In the genomic region with DNA sequence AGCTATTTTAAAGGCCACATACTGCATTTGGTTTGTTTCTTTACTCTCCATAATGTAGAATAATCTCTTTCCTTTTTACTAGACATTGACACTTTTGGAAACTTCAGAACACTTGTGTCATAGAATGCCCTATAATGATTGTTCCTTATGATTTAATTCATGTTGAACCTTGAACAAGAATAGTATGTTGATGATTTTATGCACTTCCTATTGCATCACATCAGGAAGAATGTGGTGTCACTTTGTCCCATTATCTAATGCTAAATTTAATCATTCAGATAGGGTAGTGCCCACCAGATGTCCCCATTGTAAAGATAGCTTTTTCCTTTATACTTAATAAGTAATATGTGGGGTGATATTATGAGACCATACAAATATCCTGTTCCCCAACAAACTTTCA, we compare ENCODE assay signal across 19 cellular contexts. TPM values are rescaled to one million over a fixed set of nuclear protein-coding genes. Genes with fewer than 3 reads are reported as not detected.
DNase-seq lines count a peak whose midpoint lies in the region; ATAC-seq, FAIRE-seq and TF ChIP-seq lines count a peak whose summit lies in the region.
"Had no signal": no experiment of that assay in that cellular context is flagged by ENCODE, and none has a peak within 500 bp of the region (broad histone marks: within the 10 kb centered on the region; RNA-seq: fewer than 3 reads in every experiment).

No MANE protein-coding gene starts in this region.

- no peaks in the 10 kb centered on the region for H3K23me2 ChIP-seq in H1 (ENCODE audit: low read depth, low read length)

- no peak overlapping the region for H3K18ac ChIP-seq in H1 (ENCODE audit: extremely low read depth, low read length)

- TF ChIP-seq EP300 in H1 (IDR thresholded peaks at IDR 0.05; ENCODE audit: borderline replicate concordance in 1 of 2, low read depth in 2 of 2, low read length in 2 of 2) = no peak

- H3K27me3 ChIP-seq in HCT116 (ENCODE audit: insufficient read depth, low read length) (no peaks in the 10 kb centered on the region), OCI-LY3 (ENCODE audit: low read depth, low read length) (no peaks in the 10 kb centered on the region), H1 (replicated peaks in 1 of 4; ENCODE audit: control insufficient read depth in 3 of 4, extremely low read depth in 1 of 4, insufficient read depth in 3 of 4, low read length in 3 of 4) (no peaks in the 10 kb centered on the region)
- H3K27me3 ChIP-seq: BLaER1 had no signal

- TF ChIP-seq CTCF in HCT116 (IDR thresholded peaks at IDR 0.05 in 2 of 3, conservative IDR thresholded peaks at IDR 0.05 in 1 of 3; ENCODE audit: borderline replicate concordance in 1 of 3, insufficient read depth in 1 of 3, low read depth in 2 of 3, low read length in 2 of 3) (0 out of 6 replicates have a peak, but pooled peaks of 1 of the 3 experiments have one; percentile 24), OCI-LY3 (IDR thresholded peaks at IDR 0.05; ENCODE audit: low read depth, low read length) (peak; percentile 18; the same call in 1 of the 2 replicates), H1 (IDR thresholded peaks at IDR 0.05; ENCODE audit: control extremely low read depth in 1 of 3, insufficient read depth in 1 of 3, low read depth in 1 of 3, low read length in 3 of 3) (no peak)

- H3K27ac ChIP-seq in HCT116 (ENCODE audit: low read depth, low read length) = no peak overlapping the region
- H3K27ac ChIP-seq in OCI-LY3 (ENCODE audit: low read length) = no peak overlapping the region
- no peak overlapping the region for H3K27ac ChIP-seq in H1 (ENCODE audit: low read depth, low read length)
- H3K27ac ChIP-seq: A549, BLaER1 had no signal

- no peaks in the 10 kb centered on the region for H3K4me1 ChIP-seq in HCT116 (ENCODE audit: control insufficient read depth in 1 of 2, insufficient read depth in 2 of 2, low read length in 2 of 2)
- no peaks in the 10 kb centered on the region for H3K4me1 ChIP-seq in OCI-LY3 (ENCODE audit: low read length)
- H3K4me1 ChIP-seq in H1 (replicated peaks in 1 of 4; ENCODE audit: control insufficient read depth in 3 of 4, insufficient read depth in 4 of 4, low read length in 3 of 4) = no peaks in the 10 kb centered on the region
- H3K4me1 ChIP-seq: A549, BLaER1 had no signal

- H2BK120ac ChIP-seq in H1 (replicated peaks; ENCODE audit: low read depth, low read length) = no peak overlapping the region

- H2AK5ac ChIP-seq in H1 (ENCODE audit: low read depth, low read length) = no peak overlapping the region

- in situ Hi-C loops in ACHN (cut with HindIII; ENCODE audit: low pct_ligation_motif_present, low pct_unique_long_range_greater_than_20kb, low sequenced_read_pairs) = no loop called here

- no peak for FAIRE-seq in H1 (lab: Jason Lieb, UNC)
- no peak for FAIRE-seq in HTR-8/SVneo (lab: Jason Lieb, UNC)
- no peak for FAIRE-seq in GM19239 (lab: Jason Lieb, UNC)
- FAIRE-seq: A549, G401.6, GM12891 had no signal

- no peak overlapping the region for H3K23ac ChIP-seq in H1 (ENCODE audit: insufficient read length)

- no peaks in the 10 kb centered on the region for H3K79me1 ChIP-seq in H1 (ENCODE audit: low read depth, low read length)

- DNase-seq in ACHN (peak; percentile 14), HCT116 (ENCODE audit: low read depth, low spot score) (no peak), H1 (ENCODE audit: low read depth in 1 of 2, low spot score in 2 of 2) (no peak), D341Med (ENCODE audit: low spot score) (no peak), HTR-8/SVneo (ENCODE audit: insufficient read length, low spot score) (no peak), GM19239 (ENCODE audit: insufficient read length, low spot score) (no peak)
- DNase-seq: DMS 273 treated with DMSO at 0.1 percent for 48 hours, DMS79 treated with DMSO at 0.1 percent for 48 hours, EL, GOT3, HFFc6, KBM-7 had no signal

- no peak overlapping the region for H2BK5ac ChIP-seq in H1 (ENCODE audit: low read depth, low read length)

- TF ChIP-seq RAD21 in HCT116 (IDR thresholded peaks at IDR 0.05; ENCODE audit: low read depth) (peak; percentile 47), H1 (IDR thresholded peaks at IDR 0.05 in 1 of 2, conservative IDR thresholded peaks at IDR 0.05 in 1 of 2; ENCODE audit: low read depth in 2 of 2, low read length in 2 of 2) (peak in 1 of 2 experiments; percentile 18; a peak in 2 of 4 replicates)

- ATAC-seq in HCT116 = no peak
- ATAC-seq in GM19397 (IDR thresholded peaks at IDR 0.05; ENCODE audit: unreplicated experiment) = no peak
- ATAC-seq: A549 had no signal

- no peaks in the 10 kb centered on the region for H3K9me3 ChIP-seq in HCT116 (ENCODE audit: control insufficient read depth in 1 of 2, insufficient read depth in 1 of 2, low read depth in 1 of 2, low read length in 2 of 2)
- H3K9me3 ChIP-seq in OCI-LY3 (ENCODE audit: insufficient read depth, low read length) = no peaks in the 10 kb centered on the region
- H3K9me3 ChIP-seq in H1 (ENCODE audit: insufficient read depth in 2 of 2, low read depth in 1 of 2, low read length in 1 of 2) = no peaks in the 10 kb centered on the region
- H3K9me3 ChIP-seq: HAP-1 had no signal

- no peak overlapping the region for H3K56ac ChIP-seq in H1 (replicated peaks; ENCODE audit: insufficient read length, low read depth, low read length)

- no peak overlapping the region for H2AFZ ChIP-seq in HCT116 (ENCODE audit: low read depth, low read length, poor library complexity, severe bottlenecking)
- no peak overlapping the region for H2AFZ ChIP-seq in OCI-LY3 (ENCODE audit: low read depth, low read length)
- no peak overlapping the region for H2AFZ ChIP-seq in H1 (ENCODE audit: low read length)

- H3K36me3 ChIP-seq in HCT116 (ENCODE audit: control insufficient read depth in 1 of 2, insufficient read depth in 2 of 2, low read length in 2 of 2) (no peaks in the 10 kb centered on the region), OCI-LY3 (replicated peaks; ENCODE audit: low read depth, low read length) (no peaks in the 10 kb centered on the region), H1 (ENCODE audit: control insufficient read depth in 2 of 4, insufficient read depth in 4 of 4, low read length in 3 of 4) (no peaks in the 10 kb centered on the region)
- H3K36me3 ChIP-seq: BLaER1, HAP-1 had no signal

- H4K8ac ChIP-seq in H1 (ENCODE audit: extremely low read depth, insufficient read depth, low read length) = no peak overlapping the region

- no peaks in the 10 kb centered on the region for H3K79me2 ChIP-seq in HCT116 (ENCODE audit: insufficient read depth, low read length)
- H3K79me2 ChIP-seq in OCI-LY3 (ENCODE audit: low read length) = no peaks in the 10 kb centered on the region
- no peaks in the 10 kb centered on the region for H3K79me2 ChIP-seq in H1 (ENCODE audit: control insufficient read depth in 1 of 2, insufficient read depth in 2 of 2, low read length in 2 of 2)

- no peak overlapping the region for H2BK15ac ChIP-seq in H1 (ENCODE audit: low read length)

- H2BK12ac ChIP-seq in H1 (ENCODE audit: low read depth, low read length) = no peak overlapping the region

- no peak overlapping the region for H4K5ac ChIP-seq in H1 (ENCODE audit: insufficient read length, low read depth, low read length)

- TF ChIP-seq POLR2A in HCT116 (IDR thresholded peaks at IDR 0.05; ENCODE audit: borderline replicate concordance, extremely low read depth, insufficient read depth, insufficient read length) (no peak), H1 (IDR thresholded peaks at IDR 0.05; ENCODE audit: control extremely low read depth in 1 of 2, low read depth in 2 of 2, low read length in 2 of 2) (no peak)

- RAD21 ChIA-PET in HCT116 (lab: Charles Lee; ENCODE audit: low non-redundant PET in 1 of 2, low total read pairs in 2 of 2, uncharacterized antibody in 2 of 2, unreplicated experiment in 2 of 2) = no interaction called here

- H3K9ac ChIP-seq in HCT116 (ENCODE audit: low read length) = no peak overlapping the region
- no peak overlapping the region for H3K9ac ChIP-seq in OCI-LY3 (ENCODE audit: low read length)
- no peak overlapping the region for H3K9ac ChIP-seq in H1 (replicated peaks in 1 of 4; ENCODE audit: extremely low read depth in 1 of 4, low read depth in 3 of 4, low read length in 3 of 4)
- H3K9ac ChIP-seq: BLaER1 had no signal

- no peak overlapping the region for H3K14ac ChIP-seq in H1 (ENCODE audit: insufficient read length)

- H2BK20ac ChIP-seq in H1 (ENCODE audit: low read length) = no peak overlapping the region

- H3K4ac ChIP-seq in H1 (replicated peaks; ENCODE audit: insufficient read length, low read depth, low read length) = no peak overlapping the region

- no peak overlapping the region for H3K4me3 ChIP-seq in HCT116 (replicated peaks in 1 of 2; ENCODE audit: low read depth in 1 of 2, low read length in 2 of 2)
- no peak overlapping the region for H3K4me3 ChIP-seq in OCI-LY3 (ENCODE audit: low read length)
- H3K4me3 ChIP-seq in H1 (ENCODE audit: extremely low read depth in 1 of 4, insufficient read depth in 2 of 4, low read depth in 3 of 4, low read length in 4 of 4) = no peak overlapping the region
- H3K4me3 ChIP-seq: A549, BLaER1, HAP-1 had no signal

- POLR2A ChIA-PET in HCT116 (lab: Charles Lee) = no interaction called here
- POLR2A ChIA-PET in H1 (lab: Charles Lee; ENCODE audit: partially characterized antibody) = no interaction called here

- H3K4me2 ChIP-seq in HCT116 (ENCODE audit: low read length) (no peak overlapping the region), OCI-LY3 (ENCODE audit: low read length) (no peak overlapping the region), H1 (ENCODE audit: insufficient read depth in 1 of 2, low read depth in 2 of 2, low read length in 2 of 2) (no peak overlapping the region)
- H3K4me2 ChIP-seq: A549, BLaER1 had no signal

- no TSS peak for BruUV-seq in HCT116 (replicated peaks; lab: Mats Ljungman, UMichigan)

- H4K20me1 ChIP-seq in HCT116 (ENCODE audit: insufficient read depth) (no peaks in the 10 kb centered on the region), OCI-LY3 (ENCODE audit: insufficient read depth, low read length) (no peaks in the 10 kb centered on the region), H1 (replicated peaks in 1 of 2; ENCODE audit: control insufficient read depth in 1 of 2, insufficient read depth in 2 of 2, low read length in 2 of 2) (no peaks in the 10 kb centered on the region)
- H4K20me1 ChIP-seq: BLaER1 had no signal

- intact Hi-C loops in HCT116 (cut with micrococcal nuclease) = no loop called here

- H4K91ac ChIP-seq in H1 (replicated peaks; ENCODE audit: insufficient read length, low read length) = no peak overlapping the region

- no peaks in the 10 kb centered on the region for H3K9me2 ChIP-seq in HCT116 (ENCODE audit: insufficient read depth)

- CTCF ChIA-PET in HCT116 (lab: Charles Lee) (interaction anchor here (0.9 to 1.2 kb wide), 2 partner anchors 9 to 20 kb away, joined by 3 read pairs; a partner anchor contains a TSS), H1 (lab: Charles Lee; ENCODE audit: partially characterized antibody) (interaction anchor here (1.0 to 2.1 kb wide), 8 partner anchors 9 to 153 kb away, joined by 3 to 9 read pairs (median 3); a partner anchor contains a TSS)

RNA-seq across cellular contexts. Expression of a gene that starts 19.4 kb away (rescaled TPM):
- total RNA-seq in HCT116 (2021; ENCODE audit: unreplicated experiment) = 39.7 TPM
- 18.6 and 23.6 TPM in 2 replicates for polyA plus RNA-seq in HCT116 (2012)
- 64.9 and 67.4 TPM in 2 replicates for total RNA-seq in H1 (2021; fragmentation: NEBNext Ultra II Directional; extraction: Animal tissue kit (Norgen Biotek cat#: 25700))
- polyA plus RNA-seq in H1 (2011; rRNA removed) = 24.6 and 30.8 TPM in 2 replicates
- 40.1 TPM for polyA plus RNA-seq in H1 (2011; cell fraction: cytosol; rRNA removed)
- 39.1 TPM for polyA plus RNA-seq in H1 (2011; cell fraction: nucleus; rRNA removed)
- polyA plus RNA-seq in H1 (2012, experiment 1 of 2) = 31.1 to 64.6 TPM (median 41.7 TPM) in 4 replicates
- polyA plus RNA-seq in H1 (2012, experiment 2 of 2) = 5.4 TPM
- 38.5 TPM for polyA plus RNA-seq in H1 (2013, experiment 1 of 2)
- 39.2 TPM for polyA plus RNA-seq in H1 (2013, experiment 2 of 2)
- polyA minus RNA-seq in H1 (2011; rRNA and poly(A)+ RNA removed) = 48.4 and 58.5 TPM in 2 replicates
- polyA minus RNA-seq in H1 (2011; cell fraction: cytosol; rRNA and poly(A)+ RNA removed) = 33.1 TPM
- 77.2 TPM for polyA minus RNA-seq in H1 (2011; cell fraction: nucleus; rRNA and poly(A)+ RNA removed)
